4 cellular contexts compared by ENCODE assay signal in the genomic region with DNA sequence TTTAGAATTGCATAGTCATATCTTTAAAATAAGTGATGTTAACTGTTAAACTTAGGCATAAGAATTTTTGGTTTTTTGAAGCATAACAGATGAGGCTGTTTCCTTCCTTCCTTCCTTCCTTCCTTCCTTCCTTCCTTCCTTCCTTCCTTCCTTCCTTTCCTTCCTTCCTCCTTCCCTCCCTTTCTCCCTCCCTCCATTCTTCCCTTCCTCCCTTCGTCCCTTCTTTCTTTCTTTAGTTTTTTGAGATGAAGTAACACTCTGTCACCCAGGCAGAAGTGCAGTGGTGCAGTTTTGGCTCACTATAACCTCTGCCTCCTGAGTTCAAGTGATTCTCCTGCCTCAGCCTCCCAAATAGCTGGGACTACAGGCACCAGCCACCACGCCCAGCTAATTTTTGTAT. TPM values are rescaled to one million over a fixed set of nuclear protein-coding genes. Genes with fewer than 3 reads are reported as not detected.
"Had no signal": no experiment of that assay in that cellular context is flagged by ENCODE, and none has a peak within 500 bp of the region (broad histone marks: within the 10 kb centered on the region; RNA-seq: fewer than 3 reads in every experiment).

No MANE protein-coding gene starts in this region.

RNA-seq across cellular contexts. Expression of gene UNC79, which starts 48.3 kb away (rescaled TPM):
- total RNA-seq: PC-3, Peyer's patch, RPMI7951, SJCRH30 had no signal
